Comparison of ENCODE assay signal across 8 cellular contexts in the genomic region with DNA sequence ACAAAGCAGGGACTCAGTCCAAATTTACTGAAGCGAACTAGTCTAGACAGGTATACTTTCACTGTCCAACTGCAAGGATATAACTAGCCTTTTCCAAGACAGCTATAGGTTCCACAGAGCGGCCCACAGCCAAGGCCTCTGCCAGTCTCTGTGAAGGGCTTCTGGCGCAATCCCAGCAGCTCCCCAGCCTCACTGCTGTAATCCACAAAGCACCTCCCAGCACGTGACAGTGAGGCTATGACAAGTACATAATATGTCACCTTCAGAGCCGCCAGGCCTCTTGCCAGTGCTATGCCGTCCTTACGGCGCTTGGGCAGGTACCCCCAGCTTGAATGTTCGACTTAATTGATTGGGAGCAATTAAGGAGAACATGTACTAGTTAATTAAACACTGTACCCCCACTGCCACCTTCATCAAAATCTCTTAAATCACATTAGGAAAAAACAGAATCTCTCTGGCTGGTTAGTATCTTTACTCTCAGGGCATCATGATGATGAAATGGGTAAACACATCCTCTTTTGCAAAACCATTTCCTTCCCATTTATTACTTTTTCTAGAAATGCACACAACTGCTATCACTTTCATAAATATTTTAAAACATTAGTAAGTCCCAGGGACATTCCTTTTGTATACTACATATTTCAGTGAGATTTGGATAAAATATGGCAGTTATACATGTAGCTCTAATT.
DNase-seq lines count a peak whose midpoint lies in the region; ATAC-seq, FAIRE-seq and TF ChIP-seq lines count a peak whose summit lies in the region.

No MANE protein-coding gene starts in this region.

- no peaks in the 10 kb centered on the region for H3K79me2 ChIP-seq in osteoblast (ENCODE audit: insufficient read depth, low read length)

- H3K36me3 Mint-ChIP-seq in effector memory CD8-positive, alpha-beta T cell (ENCODE audit: insufficient read depth): no peaks in the 10 kb centered on the region

- H3K4me1 ChIP-seq in osteoblast (ENCODE audit: insufficient read depth, low read length): peaks cover 27% of the 10 kb centered on the region
- H3K4me1 ChIP-seq in esophagus muscularis mucosa: peaks cover 9 to 15% (median 11%) of the 10 kb centered on the region in 4 donors
- H3K4me1 ChIP-seq in uterus: peaks cover 0 to 9% of the 10 kb centered on the region in 2 donors

- no peak overlapping the region for H3K4me2 ChIP-seq in osteoblast (ENCODE audit: insufficient read depth, low read length)

- DNase-seq in GM12892 (ENCODE audit: insufficient read length): no peak
- peak; percentile 76 for DNase-seq in NCI-H2029 treated with DMSO at 0.1 percent for 48 hours (lab: John Stamatoyannopoulos, UW)
- no peak for DNase-seq in effector memory CD8-positive, alpha-beta T cell
- peak; percentile 95 for DNase-seq in osteoblast (ENCODE audit: insufficient read length, low spot score, missing footprints)
- no peak for DNase-seq in GDM1 (lab: John Stamatoyannopoulos, UW)
- DNase-seq in esophagus muscularis mucosa (ENCODE audit: extremely low spot score): no peak
- DNase-seq in uterus: no peak
- no peak for DNase-seq in frontal cortex (ENCODE audit: low spot score in 2 of 2)

- H3K9me3 Mint-ChIP-seq in effector memory CD8-positive, alpha-beta T cell: no peaks in the 10 kb centered on the region

- intact Hi-C loops in esophagus muscularis mucosa (cut with DNase I): no loop called here
- intact Hi-C loops in uterus (cut with DNase I; ENCODE audit: low total_unique reads): no loop called here

- H3K4me3 Mint-ChIP-seq in effector memory CD8-positive, alpha-beta T cell: no peak overlapping the region

- H3K27ac ChIP-seq in osteoblast (ENCODE audit: low read depth, low read length) (peak overlapping the region; percentile 72), esophagus muscularis mucosa (replicated peaks in 1 of 4) (no peak overlapping the region), uterus (peak overlapping the region in 1 of 2 donors; percentile 86)

- FAIRE-seq in GM12892 (lab: Jason Lieb, UNC): peak; percentile 30
- FAIRE-seq in frontal cortex (lab: Jason Lieb, UNC): no peak

- TF ChIP-seq POLR2A in GM12892 (IDR thresholded peaks at IDR 0.05; ENCODE audit: low read depth, low read length) (no peak), esophagus muscularis mucosa (IDR thresholded peaks at IDR 0.05; ENCODE audit: low read depth) (no peak), uterus (IDR thresholded peaks at IDR 0.05) (no peak)

- peaks cover 2 to 3% of the 10 kb centered on the region in 2 donors for H3K4me1 Mint-ChIP-seq in effector memory CD8-positive, alpha-beta T cell (ENCODE audit: low read depth in 2 of 2)

- TF ChIP-seq CTCF in osteoblast (IDR thresholded peaks at IDR 0.05; ENCODE audit: extremely low read depth, low read depth, low read length) (no peak), esophagus muscularis mucosa (IDR thresholded peaks at IDR 0.05) (no peak), uterus (IDR thresholded peaks at IDR 0.05) (no peak)

- TF ChIP-seq EP300 in esophagus muscularis mucosa (IDR thresholded peaks at IDR 0.05): no peak

- H3K27me3 ChIP-seq in osteoblast (ENCODE audit: insufficient read depth, low read length) (no peaks in the 10 kb centered on the region), esophagus muscularis mucosa (no peaks in the 10 kb centered on the region), uterus (no peaks in the 10 kb centered on the region)

- ATAC-seq in effector memory CD8-positive, alpha-beta T cell (replicated peaks): peak; percentile 46

- no peaks in the 10 kb centered on the region for H4K20me1 ChIP-seq in osteoblast (ENCODE audit: insufficient read depth, low read length)

- 85% methylated on average over 9 of the region's 9 CpGs for WGBS in esophagus muscularis mucosa

- H3K27ac Mint-ChIP-seq in effector memory CD8-positive, alpha-beta T cell: peak overlapping the region in 1 of 2 donors; percentile 9

- no peaks in the 10 kb centered on the region for H3K27me3 Mint-ChIP-seq in effector memory CD8-positive, alpha-beta T cell

- no peak overlapping the region for H3K4me3 ChIP-seq in osteoblast (ENCODE audit: insufficient read depth, low read length)
- no peak overlapping the region for H3K4me3 ChIP-seq in esophagus muscularis mucosa
- no peak overlapping the region for H3K4me3 ChIP-seq in uterus

- H3K36me3 ChIP-seq in osteoblast (ENCODE audit: insufficient read depth, low read length) (no peaks in the 10 kb centered on the region), esophagus muscularis mucosa (no peaks in the 10 kb centered on the region), uterus (no peaks in the 10 kb centered on the region)

- no peaks in the 10 kb centered on the region for H3K9me3 ChIP-seq in osteoblast (ENCODE audit: low read depth, low read length)
- no peaks in the 10 kb centered on the region for H3K9me3 ChIP-seq in esophagus muscularis mucosa
- no peaks in the 10 kb centered on the region for H3K9me3 ChIP-seq in uterus

- no peak overlapping the region for H2AFZ ChIP-seq in osteoblast (ENCODE audit: low read length)

Comparison
In these comparisons a context has a peak if more than half of its experiments do, and no peak if none do; other contexts are left out.
1. DNase-seq: peak in NCI-H2029 treated with DMSO at 0.1 percent for 48 hours (single experiment) and osteoblast (single experiment); none in GM12892 (single experiment), effector memory CD8-positive, alpha-beta T cell (0 of 3), GDM1 (single experiment), esophagus muscularis mucosa (single experiment), uterus (0 of 2) and frontal cortex (0 of 2).